Comparison of ENCODE assay signal across 9 cellular contexts in genomic region chr14:77708749-77709148, GRCh38.
DNase-seq lines count a peak whose midpoint lies in the region; ATAC-seq and TF ChIP-seq lines count a peak whose summit lies in the region.
"Had no signal": no experiment of that assay in that cellular context is flagged by ENCODE, and none has a peak within 500 bp of the region (broad histone marks: within the 10 kb centered on the region; RNA-seq: fewer than 3 reads in every experiment).

No MANE protein-coding gene starts in this region.

- H3K4me3 ChIP-seq in GM12875 (ENCODE audit: low read depth, low read length) (peak overlapping the region; percentile 99), SU-DHL-6 (ENCODE audit: insufficient read depth, low read length, poor library complexity, severe bottlenecking) (peak overlapping the region; percentile 97), foreskin fibroblast (ENCODE audit: low read depth in 1 of 2, low read length in 2 of 2) (peak overlapping the region; percentile 84 to 98), retinal pigment epithelial cell (ENCODE audit: low read length) (peak overlapping the region; percentile 100)

- H4K20me1 ChIP-seq in SU-DHL-6 (ENCODE audit: low read depth, low read length), result peaks cover 10% of the 10 kb centered on the region

- no peak for TF ChIP-seq CTCF in GM12875 (IDR thresholded peaks at IDR 0.05; ENCODE audit: borderline replicate concordance, insufficient read depth, low read depth, low read length)
- TF ChIP-seq CTCF in SU-DHL-6 (IDR thresholded peaks at IDR 0.05; ENCODE audit: insufficient read depth, low read length, poor library complexity, severe bottlenecking), result no peak
- no peak for TF ChIP-seq CTCF in foreskin fibroblast (IDR thresholded peaks at IDR 0.05; ENCODE audit: low read depth, low read length)
- no peak for TF ChIP-seq CTCF in retinal pigment epithelial cell (conservative IDR thresholded peaks at IDR 0.05; ENCODE audit: low read depth, low read length)

- H3K79me2 ChIP-seq in SU-DHL-6 (ENCODE audit: insufficient read depth, low read length), result peaks cover 70% of the 10 kb centered on the region

- H3K9me2 ChIP-seq in SU-DHL-6 (replicated peaks; ENCODE audit: insufficient read depth, low read length), result no peaks in the 10 kb centered on the region

- peaks cover 22% of the 10 kb centered on the region for H3K36me3 ChIP-seq in SU-DHL-6 (ENCODE audit: low read length)

- ATAC-seq in HG02678 (IDR thresholded peaks at IDR 0.05; ENCODE audit: unreplicated experiment) (no peak), GM21367 (IDR thresholded peaks at IDR 0.05; ENCODE audit: unreplicated experiment) (no peak)

- peak overlapping the region; percentile 85 for H3K9ac ChIP-seq in SU-DHL-6 (ENCODE audit: low read length)

- no peak overlapping the region for H3K27ac ChIP-seq in SU-DHL-6 (ENCODE audit: low read depth, low read length)

- H3K9me3 ChIP-seq in SU-DHL-6 (ENCODE audit: insufficient read depth, low read length), result no peaks in the 10 kb centered on the region

- no peaks in the 10 kb centered on the region for H3K27me3 ChIP-seq in SU-DHL-6 (ENCODE audit: low read length)

- no peak for DNase-seq in foreskin fibroblast
- no peak for DNase-seq in retinal pigment epithelial cell (ENCODE audit: low read depth)
- no peak for DNase-seq in amygdala (lab: John Stamatoyannopoulos, UW)
- DNase-seq in GM19240 (ENCODE audit: insufficient read length, low spot score), result no peak
- DNase-seq: stimulated activated CD4-positive, alpha-beta T cell treated with anti-CD3 and anti-CD28 coated beads, Interleukin-4, amount 100 ng/mL, for 4 hours had no signal

- H3K4me2 ChIP-seq in SU-DHL-6 (ENCODE audit: low read depth, low read length, poor library complexity, severe bottlenecking), result peak overlapping the region; percentile 73

- 0 out of 2 replicates have a peak, but pooled peaks cover 7% of the 10 kb centered on the region for H3F3A ChIP-seq in SU-DHL-6 (ENCODE audit: insufficient read depth)

- H2AFZ ChIP-seq in SU-DHL-6 (ENCODE audit: low read depth, low read length, severe bottlenecking), result no peak overlapping the region
